In the genomic region with DNA sequence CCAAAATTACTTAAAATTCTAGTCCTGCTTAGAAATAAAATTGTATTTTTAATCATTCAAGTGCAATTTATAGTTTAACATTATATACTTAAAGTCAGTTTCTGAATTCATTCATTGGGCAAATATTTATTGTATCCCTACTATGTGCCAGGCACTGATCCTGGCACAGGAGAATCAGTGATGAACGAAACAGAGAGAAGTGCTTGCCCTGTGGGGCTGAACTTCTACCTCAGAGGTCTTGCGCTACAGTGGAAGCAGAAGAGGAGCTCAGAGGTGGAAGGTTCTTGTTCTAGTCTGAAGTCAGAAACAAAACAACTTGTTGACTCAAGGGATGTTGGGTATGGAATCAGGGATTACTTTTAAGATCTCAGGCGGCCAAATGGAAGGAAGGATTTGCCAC, we compare ENCODE assay signal across 26 cellular contexts. TPM values are rescaled to one million over a fixed set of nuclear protein-coding genes. Genes with fewer than 3 reads are reported as not detected.
"Had no signal": no experiment of that assay in that cellular context is flagged by ENCODE, and none has a peak within 500 bp of the region (broad histone marks: within the 10 kb centered on the region; RNA-seq: fewer than 3 reads in every experiment).

No MANE protein-coding gene starts in this region.

- ATAC-seq: activated CD4-positive, alpha-beta T cell treated with anti-CD3 and anti-CD28 coated beads for 36 hours; activated naive CD4-positive, alpha-beta T cell treated with anti-CD3 and anti-CD28 coated beads, Interleukin-2, amount 50 U/mL, for 72 hours; activated T-helper 17 cell treated with anti-CD3 and anti-CD28 coated beads, Interleukin-2, amount 50 U/mL, for 72 hours; esophagus mucosa; left ventricle myocardium superior; natural killer cell treated with Interleukin-12 subunit alpha and Interleukin-12 subunit beta and Interleukin-15 and Interleukin-18, amount 100 ng/mL, for 72 hours; pancreas; stimulated activated naive CD8-positive, alpha-beta T cell treated with anti-CD3 and anti-CD28 coated beads, Interleukin-15, Interleukin-2, amounts not matched to agents 100 U/mL and 50 U/mL, for 24 hours had no signal

- H3K4me3 Mint-ChIP-seq: activated B cell treated with CpG ODN at 0.5 μM for 24 hours; activated CD4-positive, alpha-beta memory T cell treated with anti-CD3 and anti-CD28 coated beads for 36 hours; activated CD4-positive, alpha-beta T cell treated with anti-CD3 and anti-CD28 coated beads for 36 hours; activated T-helper 17 cell treated with anti-CD3 and anti-CD28 coated beads, Interleukin-2, amount 50 U/mL, for 72 hours; brain; dendritic cell treated with granulocyte-macrophage colony-stimulating factor and Interleukin-4, amounts not matched to agents 40 ng/mL and 50 ng/mL, for 4 days; natural killer cell treated with Interleukin-12 subunit alpha and Interleukin-12 subunit beta and Interleukin-15 and Interleukin-18, amount 100 ng/mL, for 72 hours; T-helper 2 cell treated with Interferon-gamma antibody and Interleukin-4, amounts not matched to agents 5 μg/mL and 100 μg/mL, for 36 hours had no signal

- H3K27ac Mint-ChIP-seq: activated B cell treated with CpG ODN at 0.5 μM for 24 hours; activated CD4-positive, alpha-beta memory T cell treated with anti-CD3 and anti-CD28 coated beads for 36 hours; activated CD4-positive, alpha-beta T cell treated with anti-CD3 and anti-CD28 coated beads for 36 hours; activated naive CD4-positive, alpha-beta T cell treated with anti-CD3 and anti-CD28 coated beads, Interleukin-2, amount 50 U/mL, for 72 hours; activated T-helper 17 cell treated with anti-CD3 and anti-CD28 coated beads, Interleukin-2, amount 50 U/mL, for 72 hours; dendritic cell treated with granulocyte-macrophage colony-stimulating factor and Interleukin-4, amounts not matched to agents 40 ng/mL and 50 ng/mL, for 4 days; natural killer cell treated with Interleukin-12 subunit alpha and Interleukin-12 subunit beta and Interleukin-15 and Interleukin-18, amount 100 ng/mL, for 72 hours; T-helper 2 cell treated with Interferon-gamma antibody and Interleukin-4, amounts not matched to agents 5 μg/mL and 100 μg/mL, for 36 hours had no signal

- H3K36me3 ChIP-seq: pancreas, sigmoid colon, tibial artery had no signal

- H3K9me3 Mint-ChIP-seq: activated B cell treated with CpG ODN at 0.5 μM for 24 hours; activated CD4-positive, alpha-beta memory T cell treated with anti-CD3 and anti-CD28 coated beads for 36 hours; activated naive CD4-positive, alpha-beta T cell treated with anti-CD3 and anti-CD28 coated beads, Interleukin-2, amount 50 U/mL, for 72 hours; activated T-helper 17 cell treated with anti-CD3 and anti-CD28 coated beads, Interleukin-2, amount 50 U/mL, for 72 hours; brain; dendritic cell treated with granulocyte-macrophage colony-stimulating factor and Interleukin-4, amounts not matched to agents 40 ng/mL and 50 ng/mL, for 4 days; natural killer cell treated with Interleukin-12 subunit alpha and Interleukin-12 subunit beta and Interleukin-15 and Interleukin-18, amount 100 ng/mL, for 72 hours; T-helper 2 cell treated with Interferon-gamma antibody and Interleukin-4, amounts not matched to agents 5 μg/mL and 100 μg/mL, for 36 hours had no signal

- H3K27me3 Mint-ChIP-seq: activated B cell treated with CpG ODN at 0.5 μM for 24 hours; activated CD4-positive, alpha-beta memory T cell treated with anti-CD3 and anti-CD28 coated beads for 36 hours; activated CD4-positive, alpha-beta T cell treated with anti-CD3 and anti-CD28 coated beads for 36 hours; activated T-helper 17 cell treated with anti-CD3 and anti-CD28 coated beads, Interleukin-2, amount 50 U/mL, for 72 hours; brain; dendritic cell treated with granulocyte-macrophage colony-stimulating factor and Interleukin-4, amounts not matched to agents 40 ng/mL and 50 ng/mL, for 4 days; natural killer cell treated with Interleukin-12 subunit alpha and Interleukin-12 subunit beta and Interleukin-15 and Interleukin-18, amount 100 ng/mL, for 72 hours had no signal

- H3K27me3 ChIP-seq: pancreas, sigmoid colon, tibial artery had no signal

- H3K9me3 ChIP-seq: pancreas, sigmoid colon, SK-N-SH, tibial artery had no signal

- H3K27ac ChIP-seq: pancreas, sigmoid colon, tibial artery had no signal

- H3K36me3 Mint-ChIP-seq: natural killer cell treated with Interleukin-12 subunit alpha and Interleukin-12 subunit beta and Interleukin-15 and Interleukin-18, amount 100 ng/mL, for 72 hours had no signal

- H3K4me3 ChIP-seq: pancreas, sigmoid colon, smooth muscle cell, tibial artery had no signal

- DNase-seq: activated B cell treated with CpG ODN at 0.5 μM for 24 hours; activated CD4-positive, alpha-beta memory T cell treated with anti-CD3 and anti-CD28 coated beads for 36 hours; activated CD4-positive, alpha-beta T cell treated with anti-CD3 and anti-CD28 coated beads for 36 hours; aorta; effector CD8-positive, alpha-beta T cell; foreskin melanocyte; hippocampal formation; left ventricle myocardium superior; pancreas; sigmoid colon; SK-N-SH; stimulated activated CD4-positive, alpha-beta T cell treated with anti-CD3 and anti-CD28 coated beads, Interleukin-2, amount 100 ng/mL, for 48 hours; stimulated activated naive CD8-positive, alpha-beta T cell treated with anti-CD3 and anti-CD28 coated beads, Interleukin-15, Interleukin-2, amounts not matched to agents 100 U/mL and 50 U/mL, for 24 hours; tibial artery had no signal

RNA-seq across cellular contexts. Expression of a gene that starts 6.0 kb away (rescaled TPM):
- total RNA-seq: activated B cell treated with CpG ODN at 0.5 μM for 24 hours; activated CD4-positive, alpha-beta memory T cell treated with anti-CD3 and anti-CD28 coated beads for 36 hours; activated CD4-positive, alpha-beta T cell treated with anti-CD3 and anti-CD28 coated beads for 36 hours; activated naive CD4-positive, alpha-beta T cell treated with anti-CD3 and anti-CD28 coated beads, Interleukin-2, amount 50 U/mL, for 72 hours; activated T-helper 17 cell treated with anti-CD3 and anti-CD28 coated beads, Interleukin-2, amount 50 U/mL, for 72 hours; aorta; cardiac septum; endothelial cell of umbilical vein; esophagus mucosa; left ventricle myocardium superior; natural killer cell treated with Interleukin-12 subunit alpha and Interleukin-12 subunit beta and Interleukin-15 and Interleukin-18, amount 100 ng/mL, for 72 hours; pancreas; sigmoid colon; smooth muscle cell; subcutaneous adipose tissue; urinary bladder had no signal
